8 cellular contexts compared by ENCODE assay signal in genomic region chr7:143361552-143362125, GRCh38. TPM values are rescaled to one million over a fixed set of nuclear protein-coding genes. Genes with fewer than 3 reads are reported as not detected.
A peak's percentile ranks its signal among the peaks of the same experiment; 100 is the strongest.
DNase-seq lines count a peak whose midpoint lies in the region; ATAC-seq and TF ChIP-seq lines count a peak whose summit lies in the region.

No MANE protein-coding gene starts in this region.

- no peak for ATAC-seq in HG03432 (IDR thresholded peaks at IDR 0.05; ENCODE audit: unreplicated experiment)

- intact Hi-C loops in posterior vena cava (cut with DNase I) = no loop called here

- TF ChIP-seq CTCF in GM10266 (IDR thresholded peaks at IDR 0.05; ENCODE audit: control insufficient read depth, insufficient read depth, low read depth, missing control alignments) (no peak), fibroblast of mammary gland (conservative IDR thresholded peaks at IDR 0.05; ENCODE audit: control insufficient read depth, insufficient read depth, low read depth, low read length) (no peak)

- H3K9me3 ChIP-seq in NT2/D1 (ENCODE audit: insufficient read depth, low read length) = no peaks in the 10 kb centered on the region

- no peaks in the 10 kb centered on the region for H3K4me1 ChIP-seq in NT2/D1 (ENCODE audit: insufficient read depth, insufficient read length)
- H3K4me1 ChIP-seq in rectal smooth muscle tissue (ENCODE audit: control insufficient read depth, insufficient read depth, low read length) = no peaks in the 10 kb centered on the region

- H3K27ac ChIP-seq in rectal smooth muscle tissue (ENCODE audit: low read depth, low read length) = no peak overlapping the region

- H3K9ac ChIP-seq in NT2/D1 (ENCODE audit: insufficient read length, low read depth) = no peak overlapping the region
- H3K9ac ChIP-seq in rectal smooth muscle tissue (ENCODE audit: low read length) = no peak overlapping the region

- H3K4me3 ChIP-seq in NT2/D1 (ENCODE audit: insufficient read length, low read depth) (peak overlapping the region; percentile 62), fibroblast of mammary gland (ENCODE audit: control insufficient read depth, low read depth, low read length) (peak overlapping the region; percentile 46), rectal smooth muscle tissue (ENCODE audit: low read length) (peak overlapping the region; percentile 71)

- peak; percentile 59 for DNase-seq in GM10266 (ENCODE audit: extremely low spot score)
- no peak for DNase-seq in NT2/D1 (ENCODE audit: low read depth, low spot score)
- no peak for DNase-seq in fibroblast of mammary gland (ENCODE audit: low read depth)
- no peak for DNase-seq in NCI-H1694 treated with DMSO at 0.1 percent for 48 hours (lab: John Stamatoyannopoulos, UW)
- no peak for DNase-seq in dermis blood vessel endothelial cell
- DNase-seq in posterior vena cava (ENCODE audit: low spot score) = no peak

- H3K27me3 ChIP-seq in NT2/D1 (ENCODE audit: insufficient read depth, insufficient read length) = peaks cover 43% of the 10 kb centered on the region
- H3K27me3 ChIP-seq in rectal smooth muscle tissue (ENCODE audit: control insufficient read depth, insufficient read depth, low read length) = peaks cover 4% of the 10 kb centered on the region

- H3K36me3 ChIP-seq in NT2/D1 (ENCODE audit: insufficient read depth, insufficient read length, low read length) (peaks cover 6% of the 10 kb centered on the region), rectal smooth muscle tissue (ENCODE audit: control insufficient read depth, insufficient read depth, low read length) (no peaks in the 10 kb centered on the region)

RNA-seq across cellular contexts. Expression of gene FAM131B, which starts 0.9 kb away (rescaled TPM):
- total RNA-seq in dermis blood vessel endothelial cell = 0.23 and 0.51 TPM in 2 replicates
- total RNA-seq in posterior vena cava = 1 to 10 TPM; 1.1 to 1.5 TPM

RNA-seq across cellular contexts. Expression of gene ZYX, which starts 19.5 kb away (rescaled TPM):
- total RNA-seq in dermis blood vessel endothelial cell = 26.2 and 57.2 TPM in 2 replicates
- 100 to 1,000 TPM; 388 to 407 TPM for total RNA-seq in posterior vena cava

RNA-seq across cellular contexts. Expression of gene CLCN1, which starts 45.7 kb away (rescaled TPM):
- total RNA-seq in dermis blood vessel endothelial cell (not detected in 2 replicates), posterior vena cava (under 1 TPM in 1 of 2 donors, not detected in 1; 0.05 TPM)

RNA-seq across cellular contexts. Expression of gene EPHA1, which starts 47.0 kb away (rescaled TPM):
- 0.09 TPM in 1 of 2 replicates, not detected in the other for total RNA-seq in dermis blood vessel endothelial cell
- under 1 TPM in 1 of 2 donors, not detected in 1; 0.24 TPM for total RNA-seq in posterior vena cava
